ENCODE assay signal across 8 cellular contexts in genomic region chr6:27688014-27688586, GRCh38.
DNase-seq lines count a peak whose midpoint lies in the region; ATAC-seq and TF ChIP-seq lines count a peak whose summit lies in the region.

No MANE protein-coding gene starts in this region.

- TF ChIP-seq CTCF in colonic mucosa (IDR thresholded peaks at IDR 0.05) (no peak), liver (IDR thresholded peaks at IDR 0.05; ENCODE audit: low read depth, low read length, missing input control) (no peak)

- in situ Hi-C loops in ACHN (cut with HindIII; ENCODE audit: low pct_ligation_motif_present, low pct_unique_long_range_greater_than_20kb, low sequenced_read_pairs) = no loop called here

- DNase-seq in ACHN (peak; percentile 88), NCI-H460 (ENCODE audit: extremely low read depth, low read depth) (peak; percentile 87), colonic mucosa (peak; percentile 90)
- DNase-seq in activated CD4-positive, CD25-positive, alpha-beta regulatory T cell treated with anti-CD3 and anti-CD28 coated beads, Interleukin-2, amount 50 U/mL, for 72 hours = peak; percentile 85
- peak; percentile 85 for DNase-seq in stimulated activated CD4-positive, alpha-beta T cell treated with anti-CD3 and anti-CD28 coated beads, Interleukin-4, amount 100 ng/mL, for 1 hour

- H3K4me3 ChIP-seq in colonic mucosa (peak overlapping the region; percentile 45), liver (ENCODE audit: low read depth in 1 of 3, low read length in 3 of 3) (peak overlapping the region; percentile 4 to 66 (median 27))

- 2% methylated on average over 28 of the region's 28 CpGs for WGBS in liver

- no peak for TF ChIP-seq RAD21 in liver (IDR thresholded peaks at IDR 0.05)

- ATAC-seq in GM18907 (IDR thresholded peaks at IDR 0.05; ENCODE audit: unreplicated experiment) = peak; percentile 61
- ATAC-seq in HG03432 (IDR thresholded peaks at IDR 0.05; ENCODE audit: unreplicated experiment) = peak; percentile 68

- H3K27ac ChIP-seq in colonic mucosa (peak overlapping the region; percentile 15), liver (ENCODE audit: low read depth in 1 of 2, low read length in 2 of 2) (no peak overlapping the region)

- H3K4me1 ChIP-seq in colonic mucosa (no peaks in the 10 kb centered on the region), liver (ENCODE audit: control insufficient read depth in 4 of 4, insufficient read depth in 4 of 4, low read length in 3 of 4) (peaks cover 0 to 8% (median 0%) of the 10 kb centered on the region in 4 donors)

- intact Hi-C loops in colonic mucosa (cut with DNase I) = loop anchor here (5.0 to 10.0 kb wide), 3 partner anchors 64 to 217 kb away; no protein-coding TSS in a partner anchor

- H3K36me3 ChIP-seq in colonic mucosa (no peaks in the 10 kb centered on the region), liver (ENCODE audit: control insufficient read depth in 4 of 4, insufficient read depth in 3 of 4, low read depth in 1 of 4, low read length in 3 of 4) (no peaks in the 10 kb centered on the region)

- no peaks in the 10 kb centered on the region for H3K27me3 ChIP-seq in colonic mucosa
- peaks cover 0 to 12% (median 0%) of the 10 kb centered on the region in 4 donors for H3K27me3 ChIP-seq in liver (ENCODE audit: control insufficient read depth in 4 of 4, insufficient read depth in 4 of 4, low read length in 3 of 4)

- H3K9ac ChIP-seq in colonic mucosa (ENCODE audit: low read depth in 2 of 2, low read length in 2 of 2) (peak overlapping the region in 1 of 2 donors; percentile 80), liver (ENCODE audit: low read depth in 1 of 2, low read length in 2 of 2) (no peak overlapping the region)

- H3K9me3 ChIP-seq in colonic mucosa (no peaks in the 10 kb centered on the region), liver (ENCODE audit: control insufficient read depth in 4 of 4, low read length in 3 of 4) (peaks cover 0 to 5% (median 2%) of the 10 kb centered on the region in 4 donors)

TF ChIP-seq in liver, 16 proteins besides CTCF, POLR2A, EP300 and RAD21:
- TF ChIP-seq HNF4G (IDR thresholded peaks at IDR 0.05) (no peak), YY1 (IDR thresholded peaks at IDR 0.05) (no peak), ATF3 (IDR thresholded peaks at IDR 0.05) (peak; percentile 99), RXRA (IDR thresholded peaks at IDR 0.05) (peak; percentile 19 to 53), MAX (IDR thresholded peaks at IDR 0.05) (peak; percentile 19)
